ENCODE assay signal across 17 cellular contexts in the genomic region with DNA sequence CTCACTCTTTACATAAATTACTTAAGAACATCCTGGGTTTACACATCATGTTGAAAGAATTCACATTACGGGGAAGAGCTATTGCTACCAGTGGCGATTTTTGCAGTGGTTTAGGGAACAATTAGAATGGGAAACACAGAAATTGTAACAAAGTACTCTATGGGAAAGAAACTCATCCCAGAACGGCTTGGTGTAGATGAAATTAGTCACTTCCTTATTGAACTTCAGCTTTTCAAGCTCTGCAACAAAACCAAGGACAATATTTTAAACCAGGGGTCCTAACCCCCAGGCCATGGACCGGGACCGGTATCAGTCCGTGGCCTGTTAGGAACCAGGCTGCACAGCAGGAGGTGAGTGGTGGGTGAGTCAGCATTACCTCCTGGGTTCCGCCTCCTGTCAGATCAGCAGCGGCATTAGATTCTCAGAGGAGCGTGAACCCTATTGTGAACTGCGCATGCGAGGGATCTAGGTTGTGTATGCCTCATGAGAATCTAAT. TPM values are rescaled to one million over a fixed set of nuclear protein-coding genes. Genes with fewer than 3 reads are reported as not detected.
DNase-seq lines count a peak whose midpoint lies in the region; ATAC-seq and TF ChIP-seq lines count a peak whose summit lies in the region.
"Had no signal": no experiment of that assay in that cellular context is flagged by ENCODE, and none has a peak within 500 bp of the region (broad histone marks: within the 10 kb centered on the region; RNA-seq: fewer than 3 reads in every experiment).

No MANE protein-coding gene starts in this region.

- POLR2A ChIA-PET in MCF 10A (lab: Yijun Ruan, JAX): interaction anchor here (0.7 kb wide), 2 partner anchors 290 to 375 kb away, joined by 3 read pairs; no protein-coding TSS in a partner anchor
- POLR2A ChIA-PET in RWPE1 (lab: Yijun Ruan, JAX; ENCODE audit: low non-redundant PET): interaction anchor here (0.7 kb wide), 1 partner anchor 377 kb away, joined by 5 read pairs; no protein-coding TSS in a partner anchor

- H3K36me3 ChIP-seq in breast epithelium: no peaks in the 10 kb centered on the region
- H3K36me3 ChIP-seq: colonic mucosa, sigmoid colon, upper lobe of left lung had no signal

- H3K27me3 ChIP-seq in breast epithelium: no peaks in the 10 kb centered on the region
- H3K27me3 ChIP-seq: colonic mucosa, sigmoid colon, upper lobe of left lung had no signal

- H3K4me3 ChIP-seq in breast epithelium (no peak overlapping the region), epithelial cell of esophagus (ENCODE audit: low read length) (no peak overlapping the region)
- H3K4me3 ChIP-seq: colonic mucosa, lung, sigmoid colon, upper lobe of left lung had no signal

- H3K4me1 ChIP-seq in breast epithelium: no peaks in the 10 kb centered on the region
- H3K4me1 ChIP-seq: colonic mucosa, upper lobe of left lung had no signal

- H3K27ac ChIP-seq in breast epithelium (no peak overlapping the region), RWPE1 (peak overlapping the region; percentile 74)
- H3K27ac ChIP-seq: colonic mucosa, sigmoid colon, upper lobe of left lung had no signal

- H3K4me3 Mint-ChIP-seq in MCF 10A (ENCODE audit: unreplicated experiment): peak overlapping the region; percentile 20
- H3K4me3 Mint-ChIP-seq in activated CD4-positive, alpha-beta T cell treated with anti-CD3 and anti-CD28 coated beads, Interleukin-2, amount 10 ng/mL, durations not matched to agents 24 days and 14 days: no peak overlapping the region
- H3K4me3 Mint-ChIP-seq: activated naive CD8-positive, alpha-beta T cell treated with anti-CD3 and anti-CD28 coated beads, Interleukin-2, amount 50 U/mL, for 24 hours; activated T-cell treated with anti-CD3 and anti-CD28 coated beads, Interleukin-2, amount 50 U/mL, for 72 hours; stimulated activated naive B cell treated with anti-CD40 and anti-IgM and Interleukin-4, amounts not matched to agents 10 μg/mL and 1 μg/mL and 100 μg/mL, for 72 hours had no signal

- TF ChIP-seq CTCF in MCF 10A (IDR thresholded peaks at IDR 0.05; ENCODE audit: unreplicated experiment): no peak
- no peak for TF ChIP-seq CTCF in breast epithelium (IDR thresholded peaks at IDR 0.05)
- no peak for TF ChIP-seq CTCF in RWPE1 (conservative IDR thresholded peaks at IDR 0.05; ENCODE audit: low read depth)
- no peak for TF ChIP-seq CTCF in epithelial cell of esophagus (IDR thresholded peaks at IDR 0.05; ENCODE audit: insufficient read depth, low read depth, low read length, missing control alignments)

- peaks cover 14% of the 10 kb centered on the region for H3K4me1 Mint-ChIP-seq in MCF 10A (ENCODE audit: insufficient read depth, unreplicated experiment)
- H3K4me1 Mint-ChIP-seq in activated CD4-positive, alpha-beta T cell treated with anti-CD3 and anti-CD28 coated beads, Interleukin-2, amount 10 ng/mL, durations not matched to agents 24 days and 14 days: no peaks in the 10 kb centered on the region
- H3K4me1 Mint-ChIP-seq: activated naive CD8-positive, alpha-beta T cell treated with anti-CD3 and anti-CD28 coated beads, Interleukin-2, amount 50 U/mL, for 24 hours; stimulated activated naive B cell treated with anti-CD40 and anti-IgM and Interleukin-4, amounts not matched to agents 10 μg/mL and 1 μg/mL and 100 μg/mL, for 72 hours had no signal

- peaks cover 4 to 9% of the 10 kb centered on the region in 2 donors for H3K9me3 ChIP-seq in breast epithelium
- H3K9me3 ChIP-seq: colonic mucosa had no signal

- no TSS peak for BruUV-seq in MCF 10A (replicated peaks; lab: Mats Ljungman, UMichigan)

- H3K27ac Mint-ChIP-seq in MCF 10A (ENCODE audit: low read depth, unreplicated experiment): peak overlapping the region; percentile 36
- H3K27ac Mint-ChIP-seq in activated CD4-positive, alpha-beta T cell treated with anti-CD3 and anti-CD28 coated beads, Interleukin-2, amount 10 ng/mL, durations not matched to agents 24 days and 14 days: no peak overlapping the region
- H3K27ac Mint-ChIP-seq: activated naive CD8-positive, alpha-beta T cell treated with anti-CD3 and anti-CD28 coated beads, Interleukin-2, amount 50 U/mL, for 24 hours; activated T-cell treated with anti-CD3 and anti-CD28 coated beads, Interleukin-2, amount 50 U/mL, for 72 hours; stimulated activated naive B cell treated with anti-CD40 and anti-IgM and Interleukin-4, amounts not matched to agents 10 μg/mL and 1 μg/mL and 100 μg/mL, for 72 hours had no signal

- intact Hi-C loops in MCF 10A (cut with micrococcal nuclease) (no loop called here), breast epithelium (cut with DNase I; ENCODE audit: low total_unique reads) (no loop called here), sciatic nerve (cut with DNase I) (no loop called here)
- intact Hi-C loops in activated CD4-positive, alpha-beta T cell treated with anti-CD3 and anti-CD28 coated beads, Interleukin-2, amount 10 ng/mL, durations not matched to agents 24 days and 14 days (cut with micrococcal nuclease): no loop called here

- DNase-seq in MCF 10A (ENCODE audit: unreplicated experiment) (peak; percentile 68), breast epithelium (ENCODE audit: low spot score in 2 of 2) (no peak), RWPE1 (ENCODE audit: low spot score) (peak; percentile 49), epithelial cell of esophagus (ENCODE audit: low read depth) (peak; percentile 80), sciatic nerve (ENCODE audit: low spot score) (no peak), activated T-cell treated with anti-CD3 and anti-CD28 coated beads for 4 hours (no peak)
- no peak for DNase-seq in activated CD4-positive, alpha-beta T cell treated with anti-CD3 and anti-CD28 coated beads, Interleukin-2, amount 10 ng/mL, durations not matched to agents 24 days and 14 days
- DNase-seq: activated naive CD8-positive, alpha-beta T cell treated with anti-CD3 and anti-CD28 coated beads, Interleukin-2, amount 50 U/mL, for 24 hours; activated T-cell treated with anti-CD3 and anti-CD28 coated beads, Interleukin-2, amount 50 U/mL, for 72 hours; colonic mucosa; COR-L47; GOT3; sigmoid colon; stimulated activated naive B cell treated with anti-CD40 and anti-IgM and Interleukin-4, amounts not matched to agents 10 μg/mL and 1 μg/mL and 100 μg/mL, for 72 hours; upper lobe of left lung had no signal

- no peaks in the 10 kb centered on the region for H3K36me3 Mint-ChIP-seq in MCF 10A (ENCODE audit: insufficient read depth, unreplicated experiment)
- no peaks in the 10 kb centered on the region for H3K36me3 Mint-ChIP-seq in activated CD4-positive, alpha-beta T cell treated with anti-CD3 and anti-CD28 coated beads, Interleukin-2, amount 10 ng/mL, durations not matched to agents 24 days and 14 days (ENCODE audit: low read depth)

- no peak for ATAC-seq in sciatic nerve
- no peak for ATAC-seq in GM18511 (IDR thresholded peaks at IDR 0.05; ENCODE audit: unreplicated experiment)
- ATAC-seq: activated naive CD8-positive, alpha-beta T cell treated with anti-CD3 and anti-CD28 coated beads, Interleukin-2, amount 50 U/mL, for 24 hours; activated T-cell treated with anti-CD3 and anti-CD28 coated beads, Interleukin-2, amount 50 U/mL, for 72 hours; stimulated activated naive B cell treated with anti-CD40 and anti-IgM and Interleukin-4, amounts not matched to agents 10 μg/mL and 1 μg/mL and 100 μg/mL, for 72 hours had no signal

- no peaks in the 10 kb centered on the region for H3K27me3 Mint-ChIP-seq in MCF 10A (ENCODE audit: insufficient read depth, unreplicated experiment)
- peaks cover 2% of the 10 kb centered on the region for H3K27me3 Mint-ChIP-seq in activated CD4-positive, alpha-beta T cell treated with anti-CD3 and anti-CD28 coated beads, Interleukin-2, amount 10 ng/mL, durations not matched to agents 24 days and 14 days

- H3K9me3 Mint-ChIP-seq in MCF 10A (ENCODE audit: unreplicated experiment): no peaks in the 10 kb centered on the region
- H3K9me3 Mint-ChIP-seq in activated CD4-positive, alpha-beta T cell treated with anti-CD3 and anti-CD28 coated beads, Interleukin-2, amount 10 ng/mL, durations not matched to agents 24 days and 14 days: peaks cover 6% of the 10 kb centered on the region

- no peak for TF ChIP-seq POLR2A in breast epithelium (IDR thresholded peaks at IDR 0.05)

- CTCF ChIA-PET in MCF 10A (lab: Yijun Ruan, JAX) (interaction anchor here (0.6 to 2.4 kb wide), 5 partner anchors 12 to 805 kb away, joined by 3 to 8 read pairs (median 4); no protein-coding TSS in a partner anchor), RWPE1 (lab: Yijun Ruan, JAX) (interaction anchor here (2.3 kb wide), 1 partner anchor 30 kb away, joined by 6 read pairs; no protein-coding TSS in a partner anchor)

RNA-seq across cellular contexts. Expression of a gene that starts 32.3 kb away (rescaled TPM):
- 14.3 and 15.2 TPM in 2 replicates for total RNA-seq in MCF 10A (2022)
- total RNA-seq in breast epithelium: 1 to 10 TPM; 7.0 to 8.5 (median 8.0) TPM
- total RNA-seq in sciatic nerve: 8.2 TPM
- total RNA-seq in activated CD4-positive, alpha-beta T cell treated with anti-CD3 and anti-CD28 coated beads, Interleukin-2, amount 10 ng/mL, durations not matched to agents 24 days and 14 days: 5.9 and 6.6 TPM in 2 replicates

Comparison
In these comparisons a context has a peak if more than half of its experiments do, and no peak if none do; other contexts are left out.
1. DNase-seq: peak in MCF 10A (single experiment), RWPE1 (single experiment) and epithelial cell of esophagus (single experiment); none in breast epithelium (0 of 2), sciatic nerve (single experiment), activated T-cell treated with anti-CD3 and anti-CD28 coated beads for 4 hours (single experiment) and activated CD4-positive, alpha-beta T cell treated with anti-CD3 and anti-CD28 coated beads, Interleukin-2, amount 10 ng/mL, durations not matched to agents 24 days and 14 days (single experiment).